1 cellular context compared by ENCODE assay signal in genomic region chr6:137227872-137228302, GRCh38.
TF ChIP-seq lines count a peak whose summit lies in the region.

No MANE protein-coding gene starts in this region.

TF ChIP-seq in WTC11, 78 proteins besides CTCF, POLR2A, EP300 and RAD21 (continued from another document):
- TF ChIP-seq, protein P1, sequence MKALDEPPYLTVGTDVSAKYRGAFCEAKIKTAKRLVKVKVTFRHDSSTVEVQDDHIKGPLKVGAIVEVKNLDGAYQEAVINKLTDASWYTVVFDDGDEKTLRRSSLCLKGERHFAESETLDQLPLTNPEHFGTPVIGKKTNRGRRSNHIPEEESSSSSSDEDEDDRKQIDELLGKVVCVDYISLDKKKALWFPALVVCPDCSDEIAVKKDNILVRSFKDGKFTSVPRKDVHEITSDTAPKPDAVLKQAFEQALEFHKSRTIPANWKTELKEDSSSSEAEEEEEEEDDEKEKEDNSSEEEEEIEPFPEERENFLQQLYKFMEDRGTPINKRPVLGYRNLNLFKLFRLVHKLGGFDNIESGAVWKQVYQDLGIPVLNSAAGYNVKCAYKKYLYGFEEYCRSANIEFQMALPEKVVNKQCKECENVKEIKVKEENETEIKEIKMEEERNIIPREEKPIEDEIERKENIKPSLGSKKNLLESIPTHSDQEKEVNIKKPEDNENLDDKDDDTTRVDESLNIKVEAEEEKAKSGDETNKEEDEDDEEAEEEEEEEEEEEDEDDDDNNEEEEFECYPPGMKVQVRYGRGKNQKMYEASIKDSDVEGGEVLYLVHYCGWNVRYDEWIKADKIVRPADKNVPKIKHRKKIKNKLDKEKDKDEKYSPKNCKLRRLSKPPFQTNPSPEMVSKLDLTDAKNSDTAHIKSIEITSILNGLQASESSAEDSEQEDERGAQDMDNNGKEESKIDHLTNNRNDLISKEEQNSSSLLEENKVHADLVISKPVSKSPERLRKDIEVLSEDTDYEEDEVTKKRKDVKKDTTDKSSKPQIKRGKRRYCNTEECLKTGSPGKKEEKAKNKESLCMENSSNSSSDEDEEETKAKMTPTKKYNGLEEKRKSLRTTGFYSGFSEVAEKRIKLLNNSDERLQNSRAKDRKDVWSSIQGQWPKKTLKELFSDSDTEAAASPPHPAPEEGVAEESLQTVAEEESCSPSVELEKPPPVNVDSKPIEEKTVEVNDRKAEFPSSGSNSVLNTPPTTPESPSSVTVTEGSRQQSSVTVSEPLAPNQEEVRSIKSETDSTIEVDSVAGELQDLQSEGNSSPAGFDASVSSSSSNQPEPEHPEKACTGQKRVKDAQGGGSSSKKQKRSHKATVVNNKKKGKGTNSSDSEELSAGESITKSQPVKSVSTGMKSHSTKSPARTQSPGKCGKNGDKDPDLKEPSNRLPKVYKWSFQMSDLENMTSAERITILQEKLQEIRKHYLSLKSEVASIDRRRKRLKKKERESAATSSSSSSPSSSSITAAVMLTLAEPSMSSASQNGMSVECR (CRISPR knock-in tag; IDR thresholded peaks at IDR 0.05; ENCODE audit: borderline replicate concordance): no peak
- no peak for TF ChIP-seq TEAD1 (CRISPR knock-in tag; IDR thresholded peaks at IDR 0.05)
